In genomic region chr12:79686171-79686570, GRCh38 we compare ENCODE assay signal across 14 cellular contexts. TPM values are rescaled to one million over a fixed set of nuclear protein-coding genes. Genes with fewer than 3 reads are reported as not detected.
DNase-seq lines count a peak whose midpoint lies in the region; ATAC-seq, FAIRE-seq and TF ChIP-seq lines count a peak whose summit lies in the region.
"Had no signal": no experiment of that assay in that cellular context is flagged by ENCODE, and none has a peak within 500 bp of the region (broad histone marks: within the 10 kb centered on the region; RNA-seq: fewer than 3 reads in every experiment).

No MANE protein-coding gene starts in this region.

- TF ChIP-seq CTCF in cardiac muscle cell (IDR thresholded peaks at IDR 0.05; ENCODE audit: low read depth, low read length) (no peak), heart right ventricle (IDR thresholded peaks at IDR 0.05) (no peak), GM12878 (IDR thresholded peaks at IDR 0.05 in 2 of 3, conservative IDR thresholded peaks at IDR 0.05 in 1 of 3; ENCODE audit: control insufficient read depth in 2 of 3, extremely low read depth in 1 of 3, insufficient read depth in 1 of 3, low read depth in 3 of 3, low read length in 3 of 3) (no peak), kidney (IDR thresholded peaks at IDR 0.05; ENCODE audit: borderline replicate concordance, extremely low read depth, insufficient read depth) (no peak)

- H3K27ac ChIP-seq in cardiac muscle cell: no peak overlapping the region
- no peak overlapping the region for H3K27ac ChIP-seq in heart right ventricle
- H3K27ac ChIP-seq in GM12878 (ENCODE audit: control insufficient read depth, insufficient read depth): no peak overlapping the region
- no peak overlapping the region for H3K27ac ChIP-seq in kidney (ENCODE audit: low read depth in 2 of 2, low read length in 2 of 2)
- peak overlapping the region; percentile 23 for H3K27ac ChIP-seq in urinary bladder (ENCODE audit: low read depth)

- DNase-seq in cardiac muscle cell (ENCODE audit: low read depth in 1 of 2, low spot score in 1 of 2): no peak
- no peak for DNase-seq in heart right ventricle
- DNase-seq in GM12878 (ENCODE audit: low read depth, low spot score): no peak
- DNase-seq in kidney: no peak
- no peak for DNase-seq in superior temporal gyrus (ENCODE audit: extremely low spot score)
- DNase-seq: activated T-cell treated with anti-CD3 and anti-CD28 coated beads, Interleukin-2, amount 50 U/mL, for 72 hours; brain microvascular endothelial cell; DND-41; naive thymus-derived CD8-positive, alpha-beta T cell; NCI-H2081; NK-92 treated with Interleukin-12 subunit alpha and Interleukin-12 subunit beta, amount 100 ng/mL, for 24 hours had no signal

- H3K4me1 ChIP-seq in cardiac muscle cell (ENCODE audit: low read depth) (peaks cover 26% of the 10 kb centered on the region), heart right ventricle (peaks cover 0 to 20% (median 8%) of the 10 kb centered on the region in 9 donors), GM12878 (ENCODE audit: control insufficient read depth, insufficient read depth, low read length) (0 out of 2 replicates have a peak, but pooled peaks cover under 1% of the 10 kb centered on the region), kidney (ENCODE audit: control insufficient read depth in 1 of 2, insufficient read depth in 1 of 2, low read depth in 1 of 2, low read length in 2 of 2) (peaks cover 0 to 25% of the 10 kb centered on the region in 2 donors), urinary bladder (ENCODE audit: insufficient read depth) (no peaks in the 10 kb centered on the region)

- no TSS peak for BruUV-seq in GM12878 (replicated peaks; lab: Mats Ljungman, UMichigan)

- TF ChIP-seq RAD21 in GM12878 (IDR thresholded peaks at IDR 0.05; ENCODE audit: insufficient read depth, low read depth, low read length): no peak

- no peak for TF ChIP-seq EP300 in GM12878 (IDR thresholded peaks at IDR 0.05; ENCODE audit: borderline replicate concordance in 1 of 2, control insufficient read depth in 1 of 2, low read depth in 2 of 2, low read length in 2 of 2)

- RAD21 ChIA-PET in GM12878 (lab: Charles Lee; ENCODE audit: unreplicated experiment): interaction anchor here (1.0 to 6.9 kb wide), 7 partner anchors 10 to 93 kb away, joined by 3 to 70 read pairs (median 4); no protein-coding TSS in a partner anchor

- no peak for TF ChIP-seq POLR2A in GM12878 (IDR thresholded peaks at IDR 0.05; ENCODE audit: low read depth, low read length)

- peaks cover 83% of the 10 kb centered on the region for H3K79me2 ChIP-seq in GM12878 (ENCODE audit: control insufficient read depth, insufficient read depth, low read length)

- intact Hi-C loops in heart right ventricle (cut with DNase I): loop anchor here in 2 of 10 donors (5.0 kb wide), 2 partner anchors 129 to 501 kb away; no protein-coding TSS in a partner anchor
- intact Hi-C loops in GM12878 (cut with micrococcal nuclease; ENCODE audit: unreplicated experiment): loop anchor here (5.0 kb wide), 2 partner anchors 39 to 69 kb away; no protein-coding TSS in a partner anchor
- intact Hi-C loops in kidney (cut with DNase I): no loop called here

- 82 to 86% methylated on average over 2 of the region's 2 CpGs for WGBS in heart right ventricle, 2 donors
- WGBS in GM12878 (ENCODE audit: insufficient coverage, insufficient replicate concordance, low lambda C conversion rate, missing lambda C conversion rate): 51% methylated on average over 2 of the region's 2 CpGs
- 72% methylated on average over 2 of the region's 2 CpGs for WGBS in urinary bladder

- CTCF ChIA-PET in GM12878 (lab: Yijun Ruan, JAX): interaction anchor here (0.9 to 1.4 kb wide), 5 partner anchors 9 to 134 kb away, joined by 3 to 7 read pairs (median 3); no protein-coding TSS in a partner anchor

- H3K27me3 ChIP-seq in cardiac muscle cell: no peaks in the 10 kb centered on the region
- peaks cover 0 to 28% (median 5%) of the 10 kb centered on the region in 7 donors for H3K27me3 ChIP-seq in heart right ventricle
- no peaks in the 10 kb centered on the region for H3K27me3 ChIP-seq in GM12878 (replicated peaks in 1 of 2; ENCODE audit: control insufficient read depth in 2 of 2, insufficient read depth in 2 of 2, low read length in 1 of 2)
- H3K27me3 ChIP-seq: brain microvascular endothelial cell had no signal

- SMC1A ChIA-PET in GM12878 (lab: Charles Lee; ENCODE audit: uncharacterized antibody, unreplicated experiment): interaction anchor here (0.8 to 6.8 kb wide), 10 partner anchors 9 to 82 kb away, joined by 3 to 55 read pairs (median 6); no protein-coding TSS in a partner anchor

- H2AFZ ChIP-seq in GM12878 (ENCODE audit: control insufficient read depth, low read depth, low read length): no peak overlapping the region

- H3K36me3 ChIP-seq in cardiac muscle cell (no peaks in the 10 kb centered on the region), heart right ventricle (no peaks in the 10 kb centered on the region), GM12878 (ENCODE audit: control insufficient read depth in 2 of 2, insufficient read depth in 2 of 2, low read length in 1 of 2) (no peaks in the 10 kb centered on the region), kidney (ENCODE audit: control insufficient read depth in 1 of 2, insufficient read depth in 2 of 2, low read length in 2 of 2) (no peaks in the 10 kb centered on the region), urinary bladder (ENCODE audit: insufficient read depth) (no peaks in the 10 kb centered on the region)
- H3K36me3 ChIP-seq: brain microvascular endothelial cell had no signal

- H3K4me3 ChIP-seq in cardiac muscle cell: peak overlapping the region; percentile 94
- no peak overlapping the region for H3K4me3 ChIP-seq in heart right ventricle
- peak overlapping the region; percentile 44 for H3K4me3 ChIP-seq in GM12878
- peak overlapping the region; percentile 15 to 95 for H3K4me3 ChIP-seq in kidney (ENCODE audit: low read length in 2 of 2)
- H3K4me3 ChIP-seq in urinary bladder (ENCODE audit: low read depth, low read length): no peak overlapping the region

- POLR2A ChIA-PET in GM12878 (lab: Charles Lee): interaction anchor here (4.6 kb wide), 1 partner anchor 70 kb away, joined by 29 read pairs; no protein-coding TSS in a partner anchor

- in situ Hi-C loops in GM12878 (cut with MboI): loop anchor here (10.0 kb wide), 1 partner anchor 239 kb away; no protein-coding TSS in a partner anchor

- peak overlapping the region; percentile 76 for H3K4me2 ChIP-seq in GM12878 (ENCODE audit: control insufficient read depth, insufficient read depth)

- ATAC-seq in heart right ventricle (no peak), GM12878 (peak; percentile 15), HG02884 (IDR thresholded peaks at IDR 0.05; ENCODE audit: unreplicated experiment) (no peak), HG03159 (IDR thresholded peaks at IDR 0.05; ENCODE audit: unreplicated experiment) (no peak)
- ATAC-seq: activated T-cell treated with anti-CD3 and anti-CD28 coated beads, Interleukin-2, amount 50 U/mL, for 72 hours; naive thymus-derived CD8-positive, alpha-beta T cell had no signal

- no peak overlapping the region for H3K9ac ChIP-seq in GM12878 (ENCODE audit: control insufficient read depth, insufficient read depth, low read length)
- peak overlapping the region in 1 of 2 donors; percentile 14 for H3K9ac ChIP-seq in kidney (ENCODE audit: low read length in 2 of 2)

- no peak for FAIRE-seq in GM12878 (lab: Jason Lieb, UNC)
- FAIRE-seq in kidney (lab: Jason Lieb, UNC): no peak

- H3K9me3 ChIP-seq in cardiac muscle cell (ENCODE audit: low read depth): no peaks in the 10 kb centered on the region
- H3K9me3 ChIP-seq in heart right ventricle: no peaks in the 10 kb centered on the region
- H3K9me3 ChIP-seq in GM12878 (replicated peaks; ENCODE audit: control insufficient read depth, insufficient read depth, low read length): no peaks in the 10 kb centered on the region
- no peaks in the 10 kb centered on the region for H3K9me3 ChIP-seq in kidney (ENCODE audit: control insufficient read depth in 1 of 2, low read length in 2 of 2)

- H4K20me1 ChIP-seq in GM12878 (ENCODE audit: control insufficient read depth, insufficient read depth): no peaks in the 10 kb centered on the region

TF ChIP-seq in GM12878, 131 proteins besides CTCF, POLR2A, EP300 and RAD21:
- TF ChIP-seq RBBP5 (conservative IDR thresholded peaks at IDR 0.05) (no peak), TBL1XR1 (IDR thresholded peaks at IDR 0.05; ENCODE audit: low read depth, low read length) (no peak), CHD1 (IDR thresholded peaks at IDR 0.05; ENCODE audit: low read depth, low read length) (no peak), TAF1 (IDR thresholded peaks at IDR 0.05; ENCODE audit: borderline replicate concordance, low read depth, low read length) (no peak), MXI1 (IDR thresholded peaks at IDR 0.05; ENCODE audit: low read depth, low read length) (no peak), KDM1A (IDR thresholded peaks at IDR 0.05; ENCODE audit: borderline replicate concordance) (no peak), SUPT20H (IDR thresholded peaks at IDR 0.05; ENCODE audit: borderline replicate concordance, control insufficient read depth, low read depth, low read length) (no peak), MTA2 (IDR thresholded peaks at IDR 0.05; ENCODE audit: low read depth) (no peak)

RNA-seq across cellular contexts. Expression of gene PAWR, which starts 4.6 kb away (rescaled TPM):
- 79.8 and 94.0 TPM in 2 replicates for total RNA-seq in cardiac muscle cell
- 58.1 and 113 TPM in 2 replicates for polyA plus RNA-seq in cardiac muscle cell
- 10 to 100 TPM in 5 of 10 donors, 1 to 10 TPM in 5; 3.5 to 16.6 (median 10.2) TPM for total RNA-seq in heart right ventricle
- polyA plus RNA-seq in heart right ventricle: 10 to 100 TPM in 1 of 2 donors, 1 to 10 TPM in 1; 3.0 to 11.6 TPM
- 153 and 161 TPM in 2 replicates for total RNA-seq in GM12878 (2013; cell fraction: nucleolus; rRNA removed)
- 48.4 and 53.6 TPM in 2 replicates for total RNA-seq in GM12878 (2014; rRNA removed)
- 25.5 and 28.2 TPM in 2 replicates for total RNA-seq in GM12878 (2014; rRNA removed; fragmentation: Illumina TruSeq; extraction: Trizol)
- 69.5 and 70.6 TPM in 2 replicates for total RNA-seq in GM12878 (2021)
- 3.9 TPM for polyA plus RNA-seq in GM12878 (2011; ENCODE audit: low read depth)
- polyA plus RNA-seq in GM12878 (2011; rRNA removed): 22.9 and 38.8 TPM in 2 replicates
- polyA plus RNA-seq in GM12878 (2011; cell fraction: cytosol; rRNA removed): 5.2 and 7.5 TPM in 2 replicates
- 17.8 and 23.1 TPM in 2 replicates for polyA plus RNA-seq in GM12878 (2011; cell fraction: nucleus; rRNA removed)
- 12.4 and 13.4 TPM in 2 replicates for polyA plus RNA-seq in GM12878 (2012)
- 19.3 and 29.4 TPM in 2 replicates for polyA plus RNA-seq in GM12878 (2014; fragmentation: Illumina TruSeq; extraction: Trizol)
- 10 to 100 TPM in 1 of 2 experiments, 1 to 10 TPM in 1; 8.1 to 10.0 TPM for polyA plus RNA-seq in GM12878 (2014; fragmentation: Nextera tagmentation; extraction: Ambion mirVana)
- 32.5 and 34.9 TPM in 2 replicates for polyA plus RNA-seq in GM12878 (2014; rRNA removed)
- 10 to 100 TPM; 18.5 to 27.7 TPM for polyA plus RNA-seq in GM12878 (2016; fragmentation: Nextera tagmentation; extraction: Ambion mirVana)
- 10.3 and 14.3 TPM in 2 replicates for polyA minus RNA-seq in GM12878 (2011; rRNA and poly(A)+ RNA removed)
- polyA minus RNA-seq in GM12878 (2011; cell fraction: cytosol; rRNA and poly(A)+ RNA removed): 6.8 and 8.0 TPM in 2 replicates
- polyA minus RNA-seq in GM12878 (2011; cell fraction: nucleus; rRNA and poly(A)+ RNA removed): 24.2 and 41.6 TPM in 2 replicates
- 69.2 TPM for total RNA-seq in kidney
- 30.7 TPM for polyA plus RNA-seq in kidney (ENCODE audit: insufficient read depth, low read depth, low replicate concordance)
- total RNA-seq in urinary bladder: 117 TPM
- 26.3 TPM for polyA plus RNA-seq in urinary bladder

Comparison
In these comparisons a context has a peak if more than half of its experiments do, and no peak if none do; other contexts are left out.
1. H3K4me3 ChIP-seq: peak in cardiac muscle cell (single experiment), GM12878 (single experiment) and kidney (2 of 2); none in heart right ventricle (0 of 10) and urinary bladder (single experiment).